ENCODE assay signal across 8 cellular contexts in genomic region chr17:57004944-57005579, GRCh38. TPM values are rescaled to one million over a fixed set of nuclear protein-coding genes. Genes with fewer than 3 reads are reported as not detected.
DNase-seq lines count a peak whose midpoint lies in the region; ATAC-seq and TF ChIP-seq lines count a peak whose summit lies in the region.
"Had no signal": no experiment of that assay in that cellular context is flagged by ENCODE, and none has a peak within 500 bp of the region (broad histone marks: within the 10 kb centered on the region; RNA-seq: fewer than 3 reads in every experiment).

No MANE protein-coding gene starts in this region.

- no peaks in the 10 kb centered on the region for H3K4me1 ChIP-seq in ascending aorta

- H3K9me3 Mint-ChIP-seq in IgD-negative memory B cell (peaks cover 0 to 1% (median 0%) of the 10 kb centered on the region in 3 donors), nephron (no peaks in the 10 kb centered on the region)

- peaks cover 41 to 44% (median 42%) of the 10 kb centered on the region in 3 donors for H3K4me1 Mint-ChIP-seq in IgD-negative memory B cell
- H3K4me1 Mint-ChIP-seq in nephron = peaks cover 3% of the 10 kb centered on the region

- intact Hi-C loops in ascending aorta (cut with DNase I) = loop anchor here (1.0 to 2.0 kb wide), 2 partner anchors 42 to 109 kb away; no protein-coding TSS in a partner anchor

- H3K36me3 Mint-ChIP-seq in IgD-negative memory B cell (peaks cover 12% of the 10 kb centered on the region), nephron (ENCODE audit: low read depth) (peaks cover 18% of the 10 kb centered on the region)

- H3K27me3 Mint-ChIP-seq in IgD-negative memory B cell (peaks cover 3% of the 10 kb centered on the region), nephron (ENCODE audit: low read depth) (peaks cover 4% of the 10 kb centered on the region)

- H3K36me3 ChIP-seq in ascending aorta = peaks cover 29 to 46% of the 10 kb centered on the region in 2 donors

- H3K4me3 ChIP-seq in ascending aorta = no peak overlapping the region
- H3K4me3 ChIP-seq: upper lobe of left lung had no signal

- ATAC-seq in GM18511 (IDR thresholded peaks at IDR 0.05; ENCODE audit: unreplicated experiment) (peak; percentile 87), GM21723 (IDR thresholded peaks at IDR 0.05; ENCODE audit: unreplicated experiment) (peak; percentile 87)

- H3K9me3 ChIP-seq in ascending aorta = no peaks in the 10 kb centered on the region
- H3K9me3 ChIP-seq: upper lobe of left lung had no signal

- TF ChIP-seq CTCF in ascending aorta (IDR thresholded peaks at IDR 0.05) (peak; percentile 35 to 59 (median 39)), nephron (IDR thresholded peaks at IDR 0.05; ENCODE audit: unreplicated experiment in 3 of 3) (peak in 2 of 3 experiments; percentile 9 to 13)

- DNase-seq in ascending aorta (ENCODE audit: low spot score in 2 of 2) (no peak), amygdala (lab: John Stamatoyannopoulos, UW) (no peak), GM03348 (ENCODE audit: low spot score) (no peak)
- DNase-seq: upper lobe of left lung had no signal

- H3K27ac ChIP-seq in ascending aorta = no peak overlapping the region
- H3K27ac ChIP-seq: upper lobe of left lung had no signal

- H3K27me3 ChIP-seq in ascending aorta = no peaks in the 10 kb centered on the region
- H3K27me3 ChIP-seq: upper lobe of left lung had no signal

- peak overlapping the region; percentile 77 to 91 (median 82) for H3K4me3 Mint-ChIP-seq in IgD-negative memory B cell
- H3K4me3 Mint-ChIP-seq in nephron = no peak overlapping the region

- peak overlapping the region; percentile 89 to 99 (median 93) for H3K27ac Mint-ChIP-seq in IgD-negative memory B cell
- no peak overlapping the region for H3K27ac Mint-ChIP-seq in nephron

RNA-seq across cellular contexts. Expression of gene SCPEP1, which starts 27.1 kb away (rescaled TPM):
- polyA plus RNA-seq in IgD-negative memory B cell = 131 TPM
- total RNA-seq in ascending aorta = 76.2 TPM

RNA-seq across cellular contexts. Expression of gene COIL, which starts 44.2 kb away (rescaled TPM):
- 18.5 TPM for polyA plus RNA-seq in IgD-negative memory B cell
- 4.8 TPM for total RNA-seq in ascending aorta

Comparison
In these comparisons a context has a peak if more than half of its experiments do, and no peak if none do; other contexts are left out.
1. H3K27ac Mint-ChIP-seq: peak in IgD-negative memory B cell (3 of 3); none in nephron (0 of 3).
2. H3K4me3 Mint-ChIP-seq: peak in IgD-negative memory B cell (4 of 4); none in nephron (0 of 3).